In the genomic region with DNA sequence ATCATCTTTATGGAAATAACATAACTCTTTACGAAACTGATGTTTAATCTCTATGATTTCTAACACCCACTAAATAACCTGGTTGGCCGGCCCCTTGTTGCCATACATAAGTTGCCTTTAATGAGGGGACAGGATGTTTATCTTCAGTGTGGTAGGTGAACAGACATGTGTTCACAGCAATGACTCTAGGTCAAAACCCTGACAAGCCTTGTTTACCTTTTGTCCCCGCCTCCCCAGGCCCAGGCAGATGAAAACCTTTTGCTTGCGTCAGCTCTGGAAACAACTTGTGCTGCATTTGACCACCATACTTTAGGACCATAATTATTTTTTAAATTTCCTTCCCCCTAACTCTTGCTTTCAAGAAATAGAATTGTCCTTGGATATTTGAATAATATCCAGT, we compare ENCODE assay signal across 18 cellular contexts. TPM values are rescaled to one million over a fixed set of nuclear protein-coding genes. Genes with fewer than 3 reads are reported as not detected.
DNase-seq lines count a peak whose midpoint lies in the region; ATAC-seq and TF ChIP-seq lines count a peak whose summit lies in the region.
"Had no signal": no experiment of that assay in that cellular context is flagged by ENCODE, and none has a peak within 500 bp of the region (broad histone marks: within the 10 kb centered on the region; RNA-seq: fewer than 3 reads in every experiment).

No MANE protein-coding gene starts in this region.

- H3K4me1 ChIP-seq in Karpas-422 (ENCODE audit: low read length) = peaks cover 29% of the 10 kb centered on the region
- H3K4me1 ChIP-seq: BLaER1, Caco-2 had no signal

- H3K79me2 ChIP-seq in Karpas-422 (ENCODE audit: low read length) = no peaks in the 10 kb centered on the region

- TF ChIP-seq POLR2A in erythroblast (IDR thresholded peaks at IDR 0.05; ENCODE audit: low read length) = no peak

- no peak overlapping the region for H3K4me2 ChIP-seq in Karpas-422 (ENCODE audit: low read depth, low read length, poor library complexity, severe bottlenecking)
- H3K4me2 ChIP-seq: BLaER1 had no signal

- H3K27me3 ChIP-seq in Karpas-422 (ENCODE audit: low read length) = no peaks in the 10 kb centered on the region
- H3K27me3 ChIP-seq: BLaER1 had no signal

- peaks cover 2% of the 10 kb centered on the region for H3K9me3 Mint-ChIP-seq in nephron progenitor cell

- ATAC-seq in HG03135 (IDR thresholded peaks at IDR 0.05; ENCODE audit: unreplicated experiment) = no peak
- ATAC-seq: GM12878, HCT116 had no signal

- no peak overlapping the region for H3K27ac ChIP-seq in Karpas-422 (ENCODE audit: low read length)
- H3K27ac ChIP-seq: 22Rv1, BLaER1, GM23248, HL-60 had no signal

- H3K9me3 ChIP-seq in Karpas-422 (ENCODE audit: low read length) = no peaks in the 10 kb centered on the region
- H3K9me3 ChIP-seq: BLaER1, Caco-2 had no signal

- H2AFZ ChIP-seq in Karpas-422 (ENCODE audit: low read length) = peak overlapping the region; percentile 86; the same call in 1 of the 2 replicates
- H2AFZ ChIP-seq: GM23248 had no signal

- peak in 2 of 3 experiments; percentile 26 to 59 for DNase-seq in NCI-H1417 (lab: John Stamatoyannopoulos, UW)
- DNase-seq in NCI-H1417 treated with DMSO at 0.1 percent for 48 hours (lab: John Stamatoyannopoulos, UW) = no peak
- DNase-seq in Karpas-422 = no peak
- DNase-seq in SW480 (ENCODE audit: low spot score) = peak; percentile 3
- no peak for DNase-seq in nephron progenitor cell
- DNase-seq in erythroblast (lab: John Stamatoyannopoulos, UW) = no peak
- DNase-seq: AML-193; Caco-2; CD8-positive, alpha-beta memory T cell; GM23248; IMR-90 had no signal

- H3K4me3 Mint-ChIP-seq in nephron progenitor cell = no peak overlapping the region
- H3K4me3 Mint-ChIP-seq: CD8-positive, alpha-beta memory T cell had no signal

- no peak for TF ChIP-seq CTCF in nephron progenitor cell (IDR thresholded peaks at IDR 0.05)

- no peaks in the 10 kb centered on the region for H4K20me1 ChIP-seq in Karpas-422 (ENCODE audit: insufficient read depth, low read depth, low read length)
- H4K20me1 ChIP-seq: BLaER1 had no signal

- H3K9me2 ChIP-seq in Karpas-422 (replicated peaks; ENCODE audit: insufficient read depth, low read length) = no peaks in the 10 kb centered on the region

- no peak overlapping the region for H3K4me3 ChIP-seq in Karpas-422 (ENCODE audit: low read length)
- H3K4me3 ChIP-seq: BLaER1, GM12878, GM23248 had no signal

- peaks cover 37% of the 10 kb centered on the region for H3K4me1 Mint-ChIP-seq in nephron progenitor cell
- H3K4me1 Mint-ChIP-seq: CD8-positive, alpha-beta memory T cell had no signal

- H3K27ac Mint-ChIP-seq in nephron progenitor cell = peak overlapping the region; percentile 64
- H3K27ac Mint-ChIP-seq: CD8-positive, alpha-beta memory T cell had no signal

- H3K27me3 Mint-ChIP-seq in nephron progenitor cell (ENCODE audit: low read depth, poor library complexity) = no peaks in the 10 kb centered on the region
- H3K27me3 Mint-ChIP-seq: CD8-positive, alpha-beta memory T cell had no signal

- no peaks in the 10 kb centered on the region; the same call in 1 of the 2 replicates for H3K36me3 ChIP-seq in Karpas-422 (ENCODE audit: insufficient read depth, low read length)
- H3K36me3 ChIP-seq: BLaER1 had no signal

- no peaks in the 10 kb centered on the region for H3K36me3 Mint-ChIP-seq in nephron progenitor cell (ENCODE audit: low read depth)
- H3K36me3 Mint-ChIP-seq: CD8-positive, alpha-beta memory T cell had no signal

- no peak overlapping the region for H3K9ac ChIP-seq in Karpas-422 (ENCODE audit: low read length)
- H3K9ac ChIP-seq: BLaER1, GM23248 had no signal

RNA-seq across cellular contexts. Expression of gene DSG4, which starts 2.9 kb away (rescaled TPM):
- total RNA-seq in Karpas-422 (2014; rRNA removed; shearing (Covaris generic); ENCODE audit: low replicate concordance) = 4.5 and 8.3 TPM in 2 replicates
- total RNA-seq: Caco-2; CD8-positive, alpha-beta memory T cell; Daoy; GM23248; IMR-90 had no signal

RNA-seq across cellular contexts. Expression of gene DSG1, which starts 55.7 kb away (rescaled TPM):
- 16.2 and 20.7 TPM in 2 replicates for total RNA-seq in Karpas-422 (2014; rRNA removed; shearing (Covaris generic); ENCODE audit: low replicate concordance)
- total RNA-seq: Caco-2; CD8-positive, alpha-beta memory T cell; Daoy; GM23248; IMR-90 had no signal

Comparison
In these comparisons a context has a peak if more than half of its experiments do, and no peak if none do; other contexts are left out.
1. DNase-seq: peak in NCI-H1417 (2 of 3) and SW480 (single experiment); none in NCI-H1417 treated with DMSO at 0.1 percent for 48 hours (single experiment), Karpas-422 (single experiment), nephron progenitor cell (single experiment) and erythroblast (0 of 2).